ENCODE assay signal across 12 cellular contexts in genomic region chr6:36998723-36999466, GRCh38. TPM values are rescaled to one million over a fixed set of nuclear protein-coding genes. Genes with fewer than 3 reads are reported as not detected.
A peak's percentile ranks its signal among the peaks of the same experiment; 100 is the strongest.
DNase-seq lines count a peak whose midpoint lies in the region; ATAC-seq and TF ChIP-seq lines count a peak whose summit lies in the region.
"Had no signal": no experiment of that assay in that cellular context is flagged by ENCODE, and none has a peak within 500 bp of the region (broad histone marks: within the 10 kb centered on the region; RNA-seq: fewer than 3 reads in every experiment).

No MANE protein-coding gene starts in this region.

- no peak overlapping the region for H3K4me2 ChIP-seq in MM.1S (ENCODE audit: low read depth, low read length)

- H3K27ac Mint-ChIP-seq in T-helper 17 cell = no peak overlapping the region
- H3K27ac Mint-ChIP-seq: activated naive CD8-positive, alpha-beta T cell treated with anti-CD3 and anti-CD28 coated beads for 36 hours had no signal

- H3K4me3 ChIP-seq in cardiac muscle cell = no peak overlapping the region
- no peak overlapping the region for H3K4me3 ChIP-seq in rectal smooth muscle tissue (ENCODE audit: low read length)
- no peak overlapping the region for H3K4me3 ChIP-seq in MM.1S (ENCODE audit: low read length)

- peaks cover 10% of the 10 kb centered on the region for H3K4me1 Mint-ChIP-seq in T-helper 17 cell
- H3K4me1 Mint-ChIP-seq: activated naive CD8-positive, alpha-beta T cell treated with anti-CD3 and anti-CD28 coated beads for 36 hours had no signal

- H3K9me3 ChIP-seq in cardiac muscle cell (ENCODE audit: low read depth) (no peaks in the 10 kb centered on the region), T-helper 17 cell (ENCODE audit: control insufficient read depth, low read length, poor library complexity, severe bottlenecking) (no peaks in the 10 kb centered on the region), MM.1S (replicated peaks; ENCODE audit: insufficient read depth, low read length) (no peaks in the 10 kb centered on the region)

- no peak overlapping the region for H3K4me3 Mint-ChIP-seq in T-helper 17 cell
- H3K4me3 Mint-ChIP-seq: activated naive CD8-positive, alpha-beta T cell treated with anti-CD3 and anti-CD28 coated beads for 36 hours had no signal

- H3K4me1 ChIP-seq in cardiac muscle cell (ENCODE audit: low read depth) (peaks cover 10% of the 10 kb centered on the region), rectal smooth muscle tissue (ENCODE audit: control insufficient read depth, insufficient read depth, low read length) (peaks cover 8% of the 10 kb centered on the region), MM.1S (ENCODE audit: low read length) (no peaks in the 10 kb centered on the region)

- H3K27me3 Mint-ChIP-seq in T-helper 17 cell = peaks cover 18% of the 10 kb centered on the region
- H3K27me3 Mint-ChIP-seq: activated naive CD8-positive, alpha-beta T cell treated with anti-CD3 and anti-CD28 coated beads for 36 hours had no signal

- H3K9ac ChIP-seq in rectal smooth muscle tissue (ENCODE audit: low read length) = no peak overlapping the region
- no peak overlapping the region for H3K9ac ChIP-seq in MM.1S (ENCODE audit: low read length)

- no peaks in the 10 kb centered on the region for H3F3A ChIP-seq in MM.1S (ENCODE audit: insufficient read depth, low read length)

- no peak for ATAC-seq in GM21529 (IDR thresholded peaks at IDR 0.05; ENCODE audit: unreplicated experiment)
- ATAC-seq in T-helper 17 cell = no peak

- H3K36me3 ChIP-seq in cardiac muscle cell (no peaks in the 10 kb centered on the region), rectal smooth muscle tissue (ENCODE audit: control insufficient read depth, insufficient read depth, low read length) (no peaks in the 10 kb centered on the region), MM.1S (replicated peaks; ENCODE audit: insufficient read depth, low read length) (no peaks in the 10 kb centered on the region)

- H3K27me3 ChIP-seq in cardiac muscle cell (no peaks in the 10 kb centered on the region), rectal smooth muscle tissue (ENCODE audit: control insufficient read depth, insufficient read depth, low read length) (no peaks in the 10 kb centered on the region), MM.1S (replicated peaks; ENCODE audit: insufficient read depth, low read length) (no peaks in the 10 kb centered on the region)

- DNase-seq in DMS53 treated with DMSO at 0.1 percent for 48 hours (lab: John Stamatoyannopoulos, UW; ENCODE audit: unreplicated experiment) (peak; percentile 22), NCI-H446 (lab: John Stamatoyannopoulos, UW) (peak; percentile 68 to 77), cardiac muscle cell (ENCODE audit: low read depth in 1 of 2, low spot score in 1 of 2) (no peak), T-helper 17 cell (no peak), MM.1S (no peak), cerebellar nuclear complex (lab: John Stamatoyannopoulos, UW) (no peak)
- DNase-seq: activated CD4-positive, alpha-beta T cell treated with anti-CD3 and anti-CD28 coated beads for 4 hours; activated naive CD8-positive, alpha-beta T cell treated with anti-CD3 and anti-CD28 coated beads for 36 hours; CD4-positive, alpha-beta memory T cell; KBM-7 had no signal

- no peak for TF ChIP-seq CTCF in cardiac muscle cell (IDR thresholded peaks at IDR 0.05; ENCODE audit: low read depth, low read length)
- no peak for TF ChIP-seq CTCF in MM.1S (IDR thresholded peaks at IDR 0.05; ENCODE audit: low read length)

- no peaks in the 10 kb centered on the region for H4K20me1 ChIP-seq in MM.1S (ENCODE audit: insufficient read depth, low read length)

- no peaks in the 10 kb centered on the region for H3K79me2 ChIP-seq in MM.1S (ENCODE audit: low read length)

- H3K27ac ChIP-seq in cardiac muscle cell (peak overlapping the region; percentile 88), rectal smooth muscle tissue (ENCODE audit: low read depth, low read length) (peak overlapping the region; percentile 81), MM.1S (ENCODE audit: low read length) (no peak overlapping the region)

- no peaks in the 10 kb centered on the region for H3K9me2 ChIP-seq in MM.1S (replicated peaks; ENCODE audit: insufficient read depth, low read length)

- peaks cover 2% of the 10 kb centered on the region for H3K36me3 Mint-ChIP-seq in T-helper 17 cell (ENCODE audit: low read depth)
- H3K36me3 Mint-ChIP-seq: activated naive CD8-positive, alpha-beta T cell treated with anti-CD3 and anti-CD28 coated beads for 36 hours; CD4-positive, alpha-beta memory T cell had no signal

- no peak overlapping the region for H2AFZ ChIP-seq in MM.1S (ENCODE audit: low read length)

RNA-seq across cellular contexts. Expression of gene FGD2, which starts 6.6 kb away (rescaled TPM):
- total RNA-seq in cardiac muscle cell (not detected in 2 replicates), T-helper 17 cell (10 to 100 TPM in 1 of 2 donors, 1 to 10 TPM in 1; 1.7 to 12.6 TPM)
- polyA plus RNA-seq in cardiac muscle cell = 0.24 and 0.29 TPM in 2 replicates

RNA-seq across cellular contexts. Expression of gene MTCH1, which starts 12.9 kb away (rescaled TPM):
- total RNA-seq in cardiac muscle cell = 290 and 388 TPM in 2 replicates
- polyA plus RNA-seq in cardiac muscle cell = 447 and 533 TPM in 2 replicates
- total RNA-seq in T-helper 17 cell = 100 to 1,000 TPM; 194 to 202 TPM

RNA-seq across cellular contexts. Expression of gene PI16, which starts 44.4 kb away (rescaled TPM):
- 0.07 TPM in 1 of 2 replicates, not detected in the other for total RNA-seq in cardiac muscle cell
- 0.07 and 0.37 TPM in 2 replicates for polyA plus RNA-seq in cardiac muscle cell
- total RNA-seq in T-helper 17 cell = 10 to 100 TPM; 14.5 to 28.5 TPM

Comparison
In these comparisons a context has a peak if more than half of its experiments do, and no peak if none do; other contexts are left out.
1. DNase-seq: peak in DMS53 treated with DMSO at 0.1 percent for 48 hours (single experiment) and NCI-H446 (2 of 2); none in cardiac muscle cell (0 of 2), T-helper 17 cell (0 of 3), MM.1S (single experiment) and cerebellar nuclear complex (0 of 2).
2. RNA of gene PI16, which starts 44.4 kb away (total RNA-seq): 14.5 to 28.5 TPM in T-helper 17 cell; 0.07 TPM in cardiac muscle cell; every median in the first group is over 10 times any median in the second.